ENCODE assay signal across 18 cellular contexts in genomic region chr19:8028951-8029491, GRCh38. TPM values are rescaled to one million over a fixed set of nuclear protein-coding genes. Genes with fewer than 3 reads are reported as not detected.
A peak's percentile ranks its signal among the peaks of the same experiment; 100 is the strongest.
DNase-seq lines count a peak whose midpoint lies in the region; ATAC-seq and TF ChIP-seq lines count a peak whose summit lies in the region.
"Had no signal": no experiment of that assay in that cellular context is flagged by ENCODE, and none has a peak within 500 bp of the region (broad histone marks: within the 10 kb centered on the region; RNA-seq: fewer than 3 reads in every experiment).

No MANE protein-coding gene starts in this region.

- H3K14ac ChIP-seq in trophoblast cell (ENCODE audit: low read length): no peak overlapping the region

- H3K4me2 ChIP-seq in HCT116 (ENCODE audit: low read length) (0 out of 2 replicates have a peak overlapping the region, but pooled peaks have one; percentile 25), trophoblast cell (ENCODE audit: low read length) (peak overlapping the region; percentile 49)

- TF ChIP-seq RAD21 in HCT116 (IDR thresholded peaks at IDR 0.05; ENCODE audit: low read depth): no peak

- H3K27me3 ChIP-seq in HCT116 (ENCODE audit: insufficient read depth, low read length) (no peaks in the 10 kb centered on the region), WERI-Rb-1 (ENCODE audit: insufficient read depth, low read depth, severe bottlenecking) (no peaks in the 10 kb centered on the region), trophoblast cell (ENCODE audit: insufficient read depth, low read length) (no peaks in the 10 kb centered on the region)
- H3K27me3 ChIP-seq in CD4-positive, alpha-beta memory T cell (ENCODE audit: insufficient read depth, low read length): no peaks in the 10 kb centered on the region
- H3K27me3 ChIP-seq: transverse colon had no signal

- H3K4me3 Mint-ChIP-seq in glutamatergic neuron (ENCODE audit: unreplicated experiment): no peak overlapping the region
- no peak overlapping the region for H3K4me3 Mint-ChIP-seq in CD4-positive, alpha-beta memory T cell

- H2BK5ac ChIP-seq in trophoblast cell (ENCODE audit: low read depth, low read length, poor library complexity): peak overlapping the region; percentile 92

- TF ChIP-seq CTCF in HCT116 (IDR thresholded peaks at IDR 0.05 in 2 of 3, conservative IDR thresholded peaks at IDR 0.05 in 1 of 3; ENCODE audit: borderline replicate concordance in 1 of 3, insufficient read depth in 1 of 3, low read depth in 2 of 3, low read length in 2 of 3): no peak
- TF ChIP-seq CTCF in WERI-Rb-1 (IDR thresholded peaks at IDR 0.05; ENCODE audit: low read depth, low read length): 0 out of 2 replicates have a peak, but pooled peaks have one; percentile 14
- no peak for TF ChIP-seq CTCF in glutamatergic neuron (IDR thresholded peaks at IDR 0.05; ENCODE audit: partially characterized antibody, unreplicated experiment)

- POLR2A ChIA-PET in HCT116 (lab: Charles Lee): interaction anchor here (1.0 kb wide), 1 partner anchor 85 kb away, joined by 3 read pairs; the partner anchor contains the start of gene TIMM44
- POLR2A ChIA-PET in CD4-positive, alpha-beta memory T cell (lab: Charles Lee; ENCODE audit: partially characterized antibody): no interaction called here

- no peaks in the 10 kb centered on the region for H3K9me2 ChIP-seq in HCT116 (ENCODE audit: insufficient read depth)

- peaks cover 3% of the 10 kb centered on the region for H3K27me3 Mint-ChIP-seq in glutamatergic neuron (ENCODE audit: unreplicated experiment)
- peaks cover 2 to 3% of the 10 kb centered on the region in 2 donors for H3K27me3 Mint-ChIP-seq in CD4-positive, alpha-beta memory T cell

- H3K4me3 ChIP-seq in HCT116 (replicated peaks in 1 of 2; ENCODE audit: low read depth in 1 of 2, low read length in 2 of 2) (no peak overlapping the region), WERI-Rb-1 (ENCODE audit: low read depth, low read length) (no peak overlapping the region), trophoblast cell (ENCODE audit: low read depth, low read length) (no peak overlapping the region)
- H3K4me3 ChIP-seq in CD4-positive, alpha-beta memory T cell (ENCODE audit: low read length in 2 of 2): no peak overlapping the region
- H3K4me3 ChIP-seq: gastroesophageal sphincter, transverse colon had no signal

- H2BK120ac ChIP-seq in trophoblast cell (ENCODE audit: insufficient read depth, low read length, poor library complexity): peak overlapping the region; percentile 96

- no peaks in the 10 kb centered on the region for H4K20me1 ChIP-seq in HCT116 (ENCODE audit: insufficient read depth)

- H3K18ac ChIP-seq in trophoblast cell (ENCODE audit: low read length): no peak overlapping the region

- no peak overlapping the region for H3K23ac ChIP-seq in trophoblast cell (ENCODE audit: low read length)

- RAD21 ChIA-PET in HCT116 (lab: Charles Lee; ENCODE audit: low non-redundant PET in 1 of 2, low total read pairs in 2 of 2, uncharacterized antibody in 2 of 2, unreplicated experiment in 2 of 2): no interaction called here

- TF ChIP-seq POLR2A in HCT116 (IDR thresholded peaks at IDR 0.05; ENCODE audit: borderline replicate concordance, extremely low read depth, insufficient read depth, insufficient read length): no peak

- peaks cover 21% of the 10 kb centered on the region for H3K79me1 ChIP-seq in trophoblast cell (ENCODE audit: low read length)

- H3K9ac ChIP-seq in HCT116 (ENCODE audit: low read length) (no peak overlapping the region), trophoblast cell (ENCODE audit: low read length) (no peak overlapping the region)

- peak overlapping the region; percentile 32 for H4K12ac ChIP-seq in trophoblast cell (ENCODE audit: low read depth, low read length)

- no CpG with 5 or more reads among the region's 12 CpGs for WGBS in trophoblast cell (ENCODE audit: extremely low coverage, insufficient coverage, insufficient read length)

- peak overlapping the region; percentile 42 for H2BK12ac ChIP-seq in trophoblast cell (ENCODE audit: low read length)

- CTCF ChIA-PET in HCT116 (lab: Charles Lee): no interaction called here
- CTCF ChIA-PET in CD4-positive, alpha-beta memory T cell (lab: Charles Lee; ENCODE audit: partially characterized antibody): no interaction called here

- ATAC-seq in HCT116 (peak; percentile 38; the same call in 1 of the 2 replicates), HG02759 (IDR thresholded peaks at IDR 0.05; ENCODE audit: unreplicated experiment) (no peak)
- no peak for ATAC-seq in stimulated activated naive CD8-positive, alpha-beta T cell treated with anti-CD3 and anti-CD28 coated beads, Interleukin-15, Interleukin-2, amounts not matched to agents 100 U/mL and 50 U/mL, for 24 hours
- ATAC-seq: gastroesophageal sphincter had no signal

- H3K27ac Mint-ChIP-seq in glutamatergic neuron (ENCODE audit: unreplicated experiment): no peak overlapping the region
- no peak overlapping the region for H3K27ac Mint-ChIP-seq in CD4-positive, alpha-beta memory T cell

- H2AFZ ChIP-seq in HCT116 (ENCODE audit: low read depth, low read length, poor library complexity, severe bottlenecking) (no peak overlapping the region), trophoblast cell (ENCODE audit: insufficient read depth, low read length, poor library complexity) (peak overlapping the region; percentile 1)

- H3K4me1 ChIP-seq in HCT116 (ENCODE audit: control insufficient read depth in 1 of 2, insufficient read depth in 2 of 2, low read length in 2 of 2) (peaks cover 5 to 11% of the 10 kb centered on the region in 2 experiments; a peak in 3 of 4 replicates), trophoblast cell (ENCODE audit: control insufficient read depth in 1 of 2, insufficient read depth in 2 of 2, low read length in 2 of 2) (peaks cover 13 to 34% of the 10 kb centered on the region in 2 experiments)
- H3K4me1 ChIP-seq in CD4-positive, alpha-beta memory T cell (ENCODE audit: insufficient read depth, low read length): no peaks in the 10 kb centered on the region
- H3K4me1 ChIP-seq: BE2C, gastroesophageal sphincter, transverse colon had no signal

- H2AK5ac ChIP-seq in trophoblast cell (ENCODE audit: low read length): no peak overlapping the region

- H3K36me3 Mint-ChIP-seq in glutamatergic neuron (ENCODE audit: unreplicated experiment): no peaks in the 10 kb centered on the region
- H3K36me3 Mint-ChIP-seq in CD4-positive, alpha-beta memory T cell: no peaks in the 10 kb centered on the region

- H3K27ac ChIP-seq in HCT116 (ENCODE audit: low read depth, low read length) (no peak overlapping the region), WERI-Rb-1 (no peak overlapping the region), trophoblast cell (ENCODE audit: low read depth, low read length) (peak overlapping the region; percentile 91)
- no peak overlapping the region for H3K27ac ChIP-seq in CD4-positive, alpha-beta memory T cell (ENCODE audit: low read depth, low read length)
- H3K27ac ChIP-seq: gastroesophageal sphincter, transverse colon had no signal

- H3K79me2 ChIP-seq in HCT116 (ENCODE audit: insufficient read depth, low read length): no peaks in the 10 kb centered on the region
- peaks cover 3% of the 10 kb centered on the region for H3K79me2 ChIP-seq in trophoblast cell (ENCODE audit: control insufficient read depth, insufficient read depth, low read length, poor library complexity)

- peak overlapping the region; percentile 99 for H4K91ac ChIP-seq in trophoblast cell (ENCODE audit: low read depth, low read length)

- no peak for DNase-seq in HCT116 (ENCODE audit: low read depth, low spot score)
- peak; percentile 40 for DNase-seq in WERI-Rb-1
- DNase-seq in glutamatergic neuron: peak; percentile 44
- peak; percentile 72 to 73 for DNase-seq in trophoblast cell
- DNase-seq in stimulated activated naive CD8-positive, alpha-beta T cell treated with anti-CD3 and anti-CD28 coated beads, Interleukin-15, Interleukin-2, amounts not matched to agents 100 U/mL and 50 U/mL, for 24 hours: no peak
- DNase-seq in CD4-positive, alpha-beta memory T cell: no peak
- DNase-seq in activated naive CD4-positive, alpha-beta T cell treated with anti-CD3 and anti-CD28 coated beads, Interleukin-2, amount 50 U/mL, for 16 hours: no peak
- DNase-seq: activated naive CD4-positive, alpha-beta T cell; BE2C; EL; NCI-H1048; OCI-M1; stimulated activated CD4-positive, alpha-beta T cell treated with anti-CD3 and anti-CD28 coated beads, Interleukin-2, amount 100 ng/mL, for 48 hours; transverse colon had no signal

- H3K9me3 ChIP-seq in HCT116 (ENCODE audit: control insufficient read depth in 1 of 2, insufficient read depth in 1 of 2, low read depth in 1 of 2, low read length in 2 of 2) (no peaks in the 10 kb centered on the region), WERI-Rb-1 (ENCODE audit: severe bottlenecking) (no peaks in the 10 kb centered on the region), trophoblast cell (ENCODE audit: insufficient read depth, low read depth, low read length) (no peaks in the 10 kb centered on the region)
- H3K9me3 ChIP-seq in CD4-positive, alpha-beta memory T cell (ENCODE audit: control insufficient read depth in 1 of 2, low read length in 2 of 2): no peaks in the 10 kb centered on the region
- H3K9me3 ChIP-seq: BE2C, gastroesophageal sphincter, transverse colon had no signal

- H3K36me3 ChIP-seq in HCT116 (ENCODE audit: control insufficient read depth in 1 of 2, insufficient read depth in 2 of 2, low read length in 2 of 2) (no peaks in the 10 kb centered on the region), WERI-Rb-1 (no peaks in the 10 kb centered on the region), trophoblast cell (ENCODE audit: control insufficient read depth in 1 of 2, insufficient read depth in 2 of 2, low read length in 2 of 2) (no peaks in the 10 kb centered on the region)
- no peaks in the 10 kb centered on the region for H3K36me3 ChIP-seq in CD4-positive, alpha-beta memory T cell (ENCODE audit: insufficient read depth, low read length)
- H3K36me3 ChIP-seq: BE2C, gastroesophageal sphincter, transverse colon had no signal

- H3K4ac ChIP-seq in trophoblast cell (ENCODE audit: low read depth, low read length): no peak overlapping the region

- H3K9me3 Mint-ChIP-seq in glutamatergic neuron (ENCODE audit: unreplicated experiment): no peaks in the 10 kb centered on the region
- H3K9me3 Mint-ChIP-seq in CD4-positive, alpha-beta memory T cell: no peaks in the 10 kb centered on the region

- H4K8ac ChIP-seq in trophoblast cell (ENCODE audit: low read depth, low read length): peak overlapping the region; percentile 62

- H3K4me1 Mint-ChIP-seq in glutamatergic neuron (ENCODE audit: low read depth, unreplicated experiment): no peaks in the 10 kb centered on the region
- H3K4me1 Mint-ChIP-seq in CD4-positive, alpha-beta memory T cell: no peaks in the 10 kb centered on the region

- no TSS peak for BruUV-seq in HCT116 (replicated peaks; lab: Mats Ljungman, UMichigan)

- intact Hi-C loops in HCT116 (cut with micrococcal nuclease): no loop called here
- intact Hi-C loops in CD4-positive, alpha-beta memory T cell (cut with micrococcal nuclease): no loop called here

RNA-seq across cellular contexts. Expression of gene CCL25, which starts 23.5 kb away (rescaled TPM):
- total RNA-seq in HCT116 (2021; ENCODE audit: unreplicated experiment): not detected
- 0.16 and 0.29 TPM in 2 replicates for polyA plus RNA-seq in HCT116 (2012)
- total RNA-seq in glutamatergic neuron (ENCODE audit: unreplicated experiment): not detected
- polyA plus RNA-seq in trophoblast cell (2013): 0.10 TPM in 2 replicates
- total RNA-seq in CD4-positive, alpha-beta memory T cell: not detected
- not detected for polyA plus RNA-seq in CD4-positive, alpha-beta memory T cell
- total RNA-seq: gastroesophageal sphincter, HT1080, kidney epithelial cell, transverse colon had no signal

RNA-seq across cellular contexts. Expression of gene ELAVL1, which starts 23.6 kb away (rescaled TPM):
- total RNA-seq in HCT116 (2021; ENCODE audit: unreplicated experiment) (134 TPM), glutamatergic neuron (ENCODE audit: unreplicated experiment) (122 TPM)
- polyA plus RNA-seq in HCT116 (2012): 71.2 and 74.1 TPM in 2 replicates
- 65.9 and 68.2 TPM in 2 replicates for polyA plus RNA-seq in trophoblast cell (2013)
- total RNA-seq in CD4-positive, alpha-beta memory T cell: 10 to 100 TPM; 54.2 to 54.7 TPM
- polyA plus RNA-seq in CD4-positive, alpha-beta memory T cell: 10 to 100 TPM; 56.2 to 57.8 TPM

Comparison
In these comparisons a context has a peak if more than half of its experiments do, and no peak if none do; other contexts are left out.
1. DNase-seq: peak in WERI-Rb-1 (single experiment), glutamatergic neuron (single experiment) and trophoblast cell (2 of 2); none in HCT116 (single experiment), stimulated activated naive CD8-positive, alpha-beta T cell treated with anti-CD3 and anti-CD28 coated beads, Interleukin-15, Interleukin-2, amounts not matched to agents 100 U/mL and 50 U/mL, for 24 hours (single experiment), CD4-positive, alpha-beta memory T cell (0 of 5) and activated naive CD4-positive, alpha-beta T cell treated with anti-CD3 and anti-CD28 coated beads, Interleukin-2, amount 50 U/mL, for 16 hours (single experiment).